Comparison of ENCODE assay signal across 26 cellular contexts in the genomic region with DNA sequence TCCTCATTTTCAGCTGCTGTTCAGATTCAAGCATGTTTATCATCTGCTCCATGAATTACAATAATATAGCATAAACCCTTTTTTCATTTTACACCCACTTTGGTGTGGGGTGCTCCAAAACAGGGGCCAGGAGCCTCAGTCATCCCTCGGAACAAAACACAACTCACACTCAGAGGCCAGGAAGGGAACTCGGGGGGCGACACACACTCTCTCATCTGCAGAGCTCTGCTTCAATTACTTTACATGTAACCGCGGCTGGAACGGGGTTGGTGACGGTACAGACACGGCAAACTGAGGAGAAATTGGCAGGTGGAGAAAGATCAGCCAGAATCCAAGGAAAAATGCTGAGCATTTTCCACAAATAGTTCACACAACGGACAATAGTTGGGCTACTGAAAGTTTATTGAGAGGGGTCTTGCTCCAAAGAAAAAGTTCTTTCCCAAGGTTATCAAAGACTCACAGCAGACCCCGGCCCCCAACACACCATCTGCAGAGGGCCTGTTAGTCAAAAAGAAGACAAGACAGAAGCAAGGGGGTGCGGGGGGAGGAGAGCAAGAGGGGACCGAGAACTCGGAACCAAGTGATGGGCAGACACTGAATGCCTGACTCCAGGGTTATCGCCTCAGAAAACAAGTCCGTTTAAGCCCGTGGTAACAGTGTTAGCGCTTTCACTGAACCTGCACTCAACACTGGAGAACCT. TPM values are rescaled to one million over a fixed set of nuclear protein-coding genes. Genes with fewer than 3 reads are reported as not detected.
DNase-seq lines count a peak whose midpoint lies in the region; ATAC-seq and TF ChIP-seq lines count a peak whose summit lies in the region.
"Had no signal": no experiment of that assay in that cellular context is flagged by ENCODE, and none has a peak within 500 bp of the region (broad histone marks: within the 10 kb centered on the region; RNA-seq: fewer than 3 reads in every experiment).

No MANE protein-coding gene starts in this region.

- peaks cover 75% of the 10 kb centered on the region for H4K20me1 ChIP-seq in neural progenitor cell (ENCODE audit: low read depth)

- H3K4me1 ChIP-seq in neural progenitor cell, result peaks cover 5% of the 10 kb centered on the region
- peaks cover 0 to 4% (median 1%) of the 10 kb centered on the region in 4 donors for H3K4me1 ChIP-seq in transverse colon
- H3K4me1 ChIP-seq in mucosa of descending colon (ENCODE audit: low read depth), result no peaks in the 10 kb centered on the region
- H3K4me1 ChIP-seq: Caco-2 had no signal

- POLR2A ChIA-PET in activated CD8-positive, alpha-beta T cell treated with anti-CD3 and anti-CD28 coated beads for 36 hours (lab: Charles Lee), result no interaction called here

- H3K36me3 ChIP-seq in neural progenitor cell (no peaks in the 10 kb centered on the region), transverse colon (no peaks in the 10 kb centered on the region), mucosa of descending colon (ENCODE audit: low read depth) (no peaks in the 10 kb centered on the region)

- H3K9me3 Mint-ChIP-seq in neural progenitor cell, result peaks cover 9% of the 10 kb centered on the region
- H3K9me3 Mint-ChIP-seq in activated CD8-positive, alpha-beta T cell treated with anti-CD3 and anti-CD28 coated beads for 36 hours, result peaks cover 2% of the 10 kb centered on the region
- H3K9me3 Mint-ChIP-seq: CD8-positive, alpha-beta T cell had no signal

- in situ Hi-C loops in transverse colon (cut with MboI; ENCODE audit: low pct_ligation_motif_present in 1 of 4, low pct_unique_long_range_greater_than_20kb in 1 of 4, low sequenced_read_pairs in 3 of 4), result no loop called here

- DNase-seq in NOMO-1 treated with DMSO at 0.1 percent for 48 hours (lab: John Stamatoyannopoulos, UW; ENCODE audit: unreplicated experiment) (peak; percentile 2), neural progenitor cell (ENCODE audit: low spot score) (no peak), transverse colon (peak; percentile 3), mucosa of descending colon (no peak), DMS53 (lab: John Stamatoyannopoulos, UW) (no peak)
- DNase-seq in activated CD8-positive, alpha-beta T cell treated with anti-CD3 and anti-CD28 coated beads for 36 hours, result no peak
- DNase-seq: CD8-positive, alpha-beta T cell; DMS 273 treated with DMSO at 0.1 percent for 48 hours; DMS79 treated with DMSO at 0.1 percent for 48 hours; GF-D8; H7; MV-4-11; NCI-H1105 treated with DMSO at 0.1 percent for 48 hours; NCI-H146; NCI-H2029; NCI-H446 treated with DMSO at 0.1 percent for 48 hours; NCI-H526; NCI-H82; SHP77 had no signal

- H3F3A ChIP-seq in neural progenitor cell (ENCODE audit: low read depth), result peaks cover 40% of the 10 kb centered on the region

- H3K79me2 ChIP-seq in neural progenitor cell (ENCODE audit: low read depth), result peaks cover 93% of the 10 kb centered on the region

- H2AFZ ChIP-seq in neural progenitor cell (replicated peaks), result no peak overlapping the region

- CTCF ChIA-PET in activated CD8-positive, alpha-beta T cell treated with anti-CD3 and anti-CD28 coated beads for 36 hours (lab: Charles Lee), result no interaction called here

- H3K27me3 Mint-ChIP-seq in neural progenitor cell (ENCODE audit: insufficient read depth, low read depth), result no peaks in the 10 kb centered on the region
- H3K27me3 Mint-ChIP-seq in activated CD8-positive, alpha-beta T cell treated with anti-CD3 and anti-CD28 coated beads for 36 hours, result peaks cover 3% of the 10 kb centered on the region
- H3K27me3 Mint-ChIP-seq: IgD-negative memory B cell had no signal

- TF ChIP-seq CTCF in neural progenitor cell (IDR thresholded peaks at IDR 0.05) (no peak), transverse colon (IDR thresholded peaks at IDR 0.05) (no peak), mucosa of descending colon (IDR thresholded peaks at IDR 0.05) (no peak)
- no peak for TF ChIP-seq CTCF in activated CD8-positive, alpha-beta T cell treated with anti-CD3 and anti-CD28 coated beads for 36 hours (IDR thresholded peaks at IDR 0.05)

- 89 to 92% methylated on average over 15 to 17 of the region's 17 CpGs for WGBS in transverse colon (ENCODE audit: low coverage in 1 of 2), 2 donors

- H3K27me3 ChIP-seq in neural progenitor cell (no peaks in the 10 kb centered on the region), transverse colon (no peaks in the 10 kb centered on the region)

- H3K27ac ChIP-seq in cingulate gyrus (ENCODE audit: low read depth, low read length), result peak overlapping the region; percentile 4
- H3K27ac ChIP-seq in neural progenitor cell, result peak overlapping the region; percentile 68
- no peak overlapping the region for H3K27ac ChIP-seq in transverse colon
- H3K27ac ChIP-seq: HL-60, KMS-11, RWPE1 had no signal

- no peak overlapping the region for H3K4me3 Mint-ChIP-seq in neural progenitor cell
- no peak overlapping the region for H3K4me3 Mint-ChIP-seq in activated CD8-positive, alpha-beta T cell treated with anti-CD3 and anti-CD28 coated beads for 36 hours
- H3K4me3 Mint-ChIP-seq: CD8-positive, alpha-beta T cell; IgD-negative memory B cell had no signal

- no peak for TF ChIP-seq POLR2A in transverse colon (IDR thresholded peaks at IDR 0.05)

- H3K36me3 Mint-ChIP-seq in neural progenitor cell, result peaks cover 8% of the 10 kb centered on the region
- H3K36me3 Mint-ChIP-seq in activated CD8-positive, alpha-beta T cell treated with anti-CD3 and anti-CD28 coated beads for 36 hours (ENCODE audit: low read depth), result no peaks in the 10 kb centered on the region
- H3K36me3 Mint-ChIP-seq: CD8-positive, alpha-beta T cell; IgD-negative memory B cell had no signal

- no peak overlapping the region for H3K4me2 ChIP-seq in neural progenitor cell
- H3K4me2 ChIP-seq: KMS-11 had no signal

- intact Hi-C loops in transverse colon (cut with DNase I; ENCODE audit: low total_unique reads) (no loop called here), mucosa of descending colon (cut with DNase I, micrococcal nuclease) (no loop called here)
- intact Hi-C loops in activated CD8-positive, alpha-beta T cell treated with anti-CD3 and anti-CD28 coated beads for 36 hours (cut with micrococcal nuclease), result no loop called here

- TF ChIP-seq EP300 in transverse colon (IDR thresholded peaks at IDR 0.05; ENCODE audit: low read depth), result no peak

- no peaks in the 10 kb centered on the region for H3K9me3 ChIP-seq in neural progenitor cell (ENCODE audit: low read depth)
- no peaks in the 10 kb centered on the region for H3K9me3 ChIP-seq in transverse colon
- H3K9me3 ChIP-seq in mucosa of descending colon, result no peaks in the 10 kb centered on the region
- H3K9me3 ChIP-seq: Caco-2 had no signal

- ATAC-seq in mucosa of descending colon, result no peak
- ATAC-seq in activated CD8-positive, alpha-beta T cell treated with anti-CD3 and anti-CD28 coated beads for 36 hours, result no peak
- ATAC-seq: CD8-positive, alpha-beta T cell; Panc1 had no signal

- H3K4me3 ChIP-seq in neural progenitor cell (no peak overlapping the region), transverse colon (no peak overlapping the region), mucosa of descending colon (no peak overlapping the region)

- H3K4me1 Mint-ChIP-seq in neural progenitor cell, result peaks cover 3% of the 10 kb centered on the region
- no peaks in the 10 kb centered on the region for H3K4me1 Mint-ChIP-seq in activated CD8-positive, alpha-beta T cell treated with anti-CD3 and anti-CD28 coated beads for 36 hours (ENCODE audit: low read depth)
- H3K4me1 Mint-ChIP-seq: IgD-negative memory B cell had no signal

- H3K27ac Mint-ChIP-seq in neural progenitor cell, result no peak overlapping the region
- H3K27ac Mint-ChIP-seq in activated CD8-positive, alpha-beta T cell treated with anti-CD3 and anti-CD28 coated beads for 36 hours, result no peak overlapping the region
- H3K27ac Mint-ChIP-seq: CD8-positive, alpha-beta T cell; IgD-negative memory B cell had no signal

- H3K9ac ChIP-seq in neural progenitor cell, result no peak overlapping the region
- H3K9ac ChIP-seq: KMS-11 had no signal

RNA-seq across cellular contexts. Expression of a gene that starts 20.5 kb away (rescaled TPM):
- total RNA-seq in neural progenitor cell (ENCODE audit: low replicate concordance) (10.1 and 12.2 TPM in 2 replicates), transverse colon (10 to 100 TPM; 13.4 to 32.0 (median 18.4) TPM), mucosa of descending colon (10 to 100 TPM in 1 of 3 donors, 1 to 10 TPM in 2; 8.0 to 72.0 (median 8.5) TPM)
- under 1 TPM; 0.85 to 0.95 TPM for total RNA-seq in activated CD8-positive, alpha-beta T cell treated with anti-CD3 and anti-CD28 coated beads for 36 hours

Comparison
In these comparisons a context has a peak if more than half of its experiments do, and no peak if none do; other contexts are left out.
1. DNase-seq: peak in NOMO-1 treated with DMSO at 0.1 percent for 48 hours (single experiment) and transverse colon (single experiment); none in neural progenitor cell (single experiment), mucosa of descending colon (0 of 3), DMS53 (single experiment) and activated CD8-positive, alpha-beta T cell treated with anti-CD3 and anti-CD28 coated beads for 36 hours (single experiment).
2. H3K27ac ChIP-seq: peak in cingulate gyrus (single experiment) and neural progenitor cell (single experiment); none in transverse colon (0 of 4).